Comparison of ENCODE assay signal across 8 cellular contexts in the genomic region with DNA sequence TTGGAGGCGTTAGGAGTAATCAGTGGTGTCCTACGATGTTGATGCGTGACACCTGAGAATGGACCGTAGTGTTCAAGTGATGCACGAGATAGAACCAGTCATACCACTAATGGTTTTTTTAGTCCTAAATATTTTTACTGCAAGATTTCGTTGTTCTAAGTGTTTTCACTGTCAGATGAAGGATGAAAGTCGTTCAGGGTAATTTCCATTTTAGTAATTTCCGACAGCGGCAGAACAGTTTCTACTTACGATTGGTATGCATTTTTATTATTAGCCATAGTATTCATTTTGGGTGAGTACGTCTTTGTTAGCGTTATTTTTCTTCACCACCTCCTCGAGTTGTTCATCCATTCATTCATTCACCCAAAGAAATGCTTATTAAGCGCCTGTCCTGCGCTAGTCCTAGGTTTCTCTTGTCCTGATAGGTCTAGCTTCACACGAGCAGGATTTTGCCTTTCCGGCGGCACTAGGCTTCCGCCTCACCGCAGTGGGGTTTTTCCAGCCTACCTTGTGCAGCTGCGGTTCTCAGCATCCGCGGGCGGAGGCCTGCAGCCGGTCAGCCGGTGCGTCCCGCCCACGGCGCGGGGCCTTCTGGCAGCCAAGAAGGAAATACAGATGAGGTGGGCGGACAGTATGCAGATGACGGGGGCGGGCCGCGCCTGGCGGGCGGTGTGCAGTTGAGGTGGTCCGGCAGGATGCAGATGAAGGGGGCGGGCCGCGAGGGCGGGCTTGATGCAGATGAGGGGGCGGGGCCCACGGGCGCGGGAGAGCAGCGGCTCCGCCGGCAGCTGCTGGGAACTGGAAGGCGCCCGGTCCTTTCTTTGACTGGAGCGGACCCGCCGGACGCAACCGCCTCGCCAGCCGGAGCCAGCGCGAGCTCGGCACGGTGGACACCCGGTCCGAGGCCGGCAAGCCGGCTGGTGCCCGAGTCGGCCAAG.
DNase-seq lines count a peak whose midpoint lies in the region; ATAC-seq lines count a peak whose summit lies in the region.

No MANE protein-coding gene starts in this region.

- no peaks in the 10 kb centered on the region for H3K36me3 Mint-ChIP-seq in activated T-helper 2 cell treated with anti-CD3 and anti-CD28 coated beads, Interferon-gamma antibody, Interleukin-2, Interleukin-4, amounts not matched to agents 10 μg/mL and 5 μg/mL and 100 μg/mL, durations not matched to agents 14 hours and 24 hours and 36 hours (ENCODE audit: low read depth)
- H3K36me3 Mint-ChIP-seq in naive thymus-derived CD8-positive, alpha-beta T cell = no peaks in the 10 kb centered on the region
- H3K36me3 Mint-ChIP-seq in stimulated activated memory B cell treated with anti-CD40 and anti-IgM and Interleukin-4, amounts not matched to agents 10 μg/mL and 1 μg/mL and 100 μg/mL, for 72 hours = no peaks in the 10 kb centered on the region

- peak; percentile 93 for ATAC-seq in GM21723 (IDR thresholded peaks at IDR 0.05; ENCODE audit: unreplicated experiment)
- peak; percentile 95 to 96 for ATAC-seq in naive thymus-derived CD8-positive, alpha-beta T cell
- peak; percentile 99 for ATAC-seq in stimulated activated memory B cell treated with anti-CD40 and anti-IgM and Interleukin-4, amounts not matched to agents 10 μg/mL and 1 μg/mL and 100 μg/mL, for 72 hours

- no peaks in the 10 kb centered on the region for H3K9me3 Mint-ChIP-seq in activated T-helper 2 cell treated with anti-CD3 and anti-CD28 coated beads, Interferon-gamma antibody, Interleukin-2, Interleukin-4, amounts not matched to agents 10 μg/mL and 5 μg/mL and 100 μg/mL, durations not matched to agents 14 hours and 24 hours and 36 hours
- no peaks in the 10 kb centered on the region for H3K9me3 Mint-ChIP-seq in naive thymus-derived CD8-positive, alpha-beta T cell
- H3K9me3 Mint-ChIP-seq in stimulated activated memory B cell treated with anti-CD40 and anti-IgM and Interleukin-4, amounts not matched to agents 10 μg/mL and 1 μg/mL and 100 μg/mL, for 72 hours = no peaks in the 10 kb centered on the region

- peaks cover 12% of the 10 kb centered on the region for H3K27me3 Mint-ChIP-seq in activated T-helper 2 cell treated with anti-CD3 and anti-CD28 coated beads, Interferon-gamma antibody, Interleukin-2, Interleukin-4, amounts not matched to agents 10 μg/mL and 5 μg/mL and 100 μg/mL, durations not matched to agents 14 hours and 24 hours and 36 hours (ENCODE audit: low read depth)
- H3K27me3 Mint-ChIP-seq in naive thymus-derived CD8-positive, alpha-beta T cell = peaks cover 0 to 11% (median 4%) of the 10 kb centered on the region in 5 donors
- H3K27me3 Mint-ChIP-seq in stimulated activated memory B cell treated with anti-CD40 and anti-IgM and Interleukin-4, amounts not matched to agents 10 μg/mL and 1 μg/mL and 100 μg/mL, for 72 hours = no peaks in the 10 kb centered on the region

- intact Hi-C loops in activated T-helper 2 cell treated with anti-CD3 and anti-CD28 coated beads, Interferon-gamma antibody, Interleukin-2, Interleukin-4, amounts not matched to agents 10 μg/mL and 5 μg/mL and 100 μg/mL, durations not matched to agents 14 hours and 24 hours and 36 hours (cut with micrococcal nuclease) = loop anchor here (5.0 kb wide), 1 partner anchor 77 kb away; no protein-coding TSS in a partner anchor

- peaks cover 3% of the 10 kb centered on the region for H3K4me1 Mint-ChIP-seq in activated T-helper 2 cell treated with anti-CD3 and anti-CD28 coated beads, Interferon-gamma antibody, Interleukin-2, Interleukin-4, amounts not matched to agents 10 μg/mL and 5 μg/mL and 100 μg/mL, durations not matched to agents 14 hours and 24 hours and 36 hours (ENCODE audit: low read depth)
- H3K4me1 Mint-ChIP-seq in naive thymus-derived CD8-positive, alpha-beta T cell = peaks cover 4 to 7% (median 5%) of the 10 kb centered on the region in 4 donors
- peaks cover 7% of the 10 kb centered on the region for H3K4me1 Mint-ChIP-seq in stimulated activated memory B cell treated with anti-CD40 and anti-IgM and Interleukin-4, amounts not matched to agents 10 μg/mL and 1 μg/mL and 100 μg/mL, for 72 hours

- DNase-seq in DMS79 (lab: John Stamatoyannopoulos, UW) (peak; percentile 71), KBM-7 (peak; percentile 98), RPMI7951 (ENCODE audit: low read depth) (peak; percentile 96), fibroblast of peridontal ligament (ENCODE audit: extremely low read depth) (peak; percentile 62)
- peak; percentile 95 for DNase-seq in activated T-helper 2 cell treated with anti-CD3 and anti-CD28 coated beads, Interferon-gamma antibody, Interleukin-2, Interleukin-4, amounts not matched to agents 10 μg/mL and 5 μg/mL and 100 μg/mL, durations not matched to agents 14 hours and 24 hours and 36 hours (ENCODE audit: low spot score)
- peak; percentile 87 to 96 (median 93) for DNase-seq in naive thymus-derived CD8-positive, alpha-beta T cell

- in situ Hi-C loops in KBM-7 (cut with MboI; ENCODE audit: low pct_unique_long_range_greater_than_20kb, low sequenced_read_pairs) = no loop called here

- no peak overlapping the region for H3K4me3 Mint-ChIP-seq in activated T-helper 2 cell treated with anti-CD3 and anti-CD28 coated beads, Interferon-gamma antibody, Interleukin-2, Interleukin-4, amounts not matched to agents 10 μg/mL and 5 μg/mL and 100 μg/mL, durations not matched to agents 14 hours and 24 hours and 36 hours (ENCODE audit: low read depth)
- H3K4me3 Mint-ChIP-seq in naive thymus-derived CD8-positive, alpha-beta T cell = no peak overlapping the region
- no peak overlapping the region for H3K4me3 Mint-ChIP-seq in stimulated activated memory B cell treated with anti-CD40 and anti-IgM and Interleukin-4, amounts not matched to agents 10 μg/mL and 1 μg/mL and 100 μg/mL, for 72 hours

- no peak overlapping the region for H3K27ac Mint-ChIP-seq in activated T-helper 2 cell treated with anti-CD3 and anti-CD28 coated beads, Interferon-gamma antibody, Interleukin-2, Interleukin-4, amounts not matched to agents 10 μg/mL and 5 μg/mL and 100 μg/mL, durations not matched to agents 14 hours and 24 hours and 36 hours
- H3K27ac Mint-ChIP-seq in naive thymus-derived CD8-positive, alpha-beta T cell = peak overlapping the region in 2 of 10 donors; percentile 5 to 76
- no peak overlapping the region for H3K27ac Mint-ChIP-seq in stimulated activated memory B cell treated with anti-CD40 and anti-IgM and Interleukin-4, amounts not matched to agents 10 μg/mL and 1 μg/mL and 100 μg/mL, for 72 hours

- POLR2A ChIA-PET in naive thymus-derived CD8-positive, alpha-beta T cell (lab: Charles Lee) = no interaction called here

Comparison
In these comparisons a context has a peak if more than half of its experiments do, and no peak if none do; other contexts are left out.
1. Peak in every context shown above with its lines: DNase-seq and ATAC-seq.